In genomic region chr11:9203715-9204311, GRCh38 we compare ENCODE assay signal across 13 cellular contexts.
DNase-seq lines count a peak whose midpoint lies in the region; TF ChIP-seq lines count a peak whose summit lies in the region.
"Had no signal": no experiment of that assay in that cellular context is flagged by ENCODE, and none has a peak within 500 bp of the region (broad histone marks: within the 10 kb centered on the region; RNA-seq: fewer than 3 reads in every experiment).

No MANE protein-coding gene starts in this region.

- H2AFZ ChIP-seq in OCI-LY1 (ENCODE audit: low read length), result no peak overlapping the region
- H2AFZ ChIP-seq: hepatocyte had no signal

- no peak overlapping the region for H3K27ac ChIP-seq in OCI-LY1 (ENCODE audit: low read depth, low read length, poor library complexity, severe bottlenecking)
- H3K27ac ChIP-seq: hepatocyte, neutrophil, vagina had no signal

- no peaks in the 10 kb centered on the region for H3K9me2 ChIP-seq in OCI-LY1 (ENCODE audit: low read depth, low read length)

- H3K4me3 ChIP-seq in OCI-LY1 (ENCODE audit: low read depth, low read length, poor library complexity, severe bottlenecking) (no peak overlapping the region), fibroblast of pulmonary artery (replicated peaks; ENCODE audit: low read depth, low read length) (no peak overlapping the region)
- H3K4me3 ChIP-seq: hepatocyte, vagina had no signal

- no peak overlapping the region for H3K4me2 ChIP-seq in OCI-LY1 (ENCODE audit: low read length)
- H3K4me2 ChIP-seq: hepatocyte had no signal

- no peak overlapping the region for H3K9ac ChIP-seq in OCI-LY1 (ENCODE audit: low read length)

- no peaks in the 10 kb centered on the region for H3F3A ChIP-seq in OCI-LY1 (ENCODE audit: insufficient read depth, low read length)

- no peaks in the 10 kb centered on the region for H3K36me3 ChIP-seq in OCI-LY1 (ENCODE audit: insufficient read depth, low read length)

- H3K79me2 ChIP-seq in OCI-LY1 (ENCODE audit: insufficient read depth, low read length), result no peaks in the 10 kb centered on the region

- H3K9me3 ChIP-seq in OCI-LY1 (ENCODE audit: low read length), result no peaks in the 10 kb centered on the region
- H3K9me3 ChIP-seq: neutrophil, vagina had no signal

- DNase-seq in activated CD8-positive, alpha-beta memory T cell treated with anti-CD3 and anti-CD28 coated beads, Interleukin-2, amount 50 U/mL, for 1 hour (ENCODE audit: extremely low read depth), result peak; percentile 0
- DNase-seq in activated CD8-positive, alpha-beta memory T cell treated with anti-CD3 and anti-CD28 coated beads, Interleukin-2, amount 50 U/mL, for 4 hours, result no peak
- DNase-seq in fibroblast of pulmonary artery (ENCODE audit: low read depth) (no peak), retina (peak; percentile 11), NCI-H2029 (lab: John Stamatoyannopoulos, UW) (no peak), NK-92 (lab: John Stamatoyannopoulos, UW; ENCODE audit: unreplicated experiment) (no peak)
- no peak for DNase-seq in stimulated activated CD4-positive, alpha-beta T cell treated with anti-CD3 and anti-CD28 coated beads, Interleukin-1b, Interleukin-23, amount 100 ng/mL, for 48 hours
- DNase-seq: activated CD8-positive, alpha-beta memory T cell treated with anti-CD3 and anti-CD28 coated beads, Interleukin-2, amount 10 ng/mL, durations not matched to agents 7 days and 5 days; NCI-H1436 had no signal

- TF ChIP-seq CTCF in OCI-LY1 (IDR thresholded peaks at IDR 0.05; ENCODE audit: low read length) (peak; percentile 76), fibroblast of pulmonary artery (IDR thresholded peaks at IDR 0.05; ENCODE audit: low read length, missing control alignments) (peak; percentile 15)

- H3K27me3 ChIP-seq in OCI-LY1 (ENCODE audit: insufficient read depth, low read length), result no peaks in the 10 kb centered on the region
- H3K27me3 ChIP-seq: hepatocyte, neutrophil, vagina had no signal

- H3K4me1 ChIP-seq in OCI-LY1 (ENCODE audit: insufficient read depth, low read length, severe bottlenecking), result no peaks in the 10 kb centered on the region

- H4K20me1 ChIP-seq in OCI-LY1 (ENCODE audit: insufficient read depth, low read length), result no peaks in the 10 kb centered on the region

Comparison
In these comparisons a context has a peak if more than half of its experiments do, and no peak if none do; other contexts are left out.
1. DNase-seq: peak in activated CD8-positive, alpha-beta memory T cell treated with anti-CD3 and anti-CD28 coated beads, Interleukin-2, amount 50 U/mL, for 1 hour (single experiment) and retina (single experiment); none in activated CD8-positive, alpha-beta memory T cell treated with anti-CD3 and anti-CD28 coated beads, Interleukin-2, amount 50 U/mL, for 4 hours (single experiment), fibroblast of pulmonary artery (single experiment), NCI-H2029 (single experiment), stimulated activated CD4-positive, alpha-beta T cell treated with anti-CD3 and anti-CD28 coated beads, Interleukin-1b, Interleukin-23, amount 100 ng/mL, for 48 hours (single experiment) and NK-92 (single experiment).